8 cellular contexts compared by ENCODE assay signal in genomic region chr1:203607169-203607873, GRCh38. TPM values are rescaled to one million over a fixed set of nuclear protein-coding genes. Genes with fewer than 3 reads are reported as not detected.
DNase-seq lines count a peak whose midpoint lies in the region; ATAC-seq and TF ChIP-seq lines count a peak whose summit lies in the region.

No MANE protein-coding gene starts in this region.

- TF ChIP-seq POLR2A in HCT116 (IDR thresholded peaks at IDR 0.05; ENCODE audit: borderline replicate concordance, extremely low read depth, insufficient read depth, insufficient read length), result no peak
- no peak for TF ChIP-seq POLR2A in transverse colon (IDR thresholded peaks at IDR 0.05)

- BruUV-seq in HCT116 (replicated peaks; lab: Mats Ljungman, UMichigan), result no TSS peak

- H3K36me3 Mint-ChIP-seq in memory B cell, result peaks cover 2% of the 10 kb centered on the region

- H3K9me3 Mint-ChIP-seq in memory B cell, result no peaks in the 10 kb centered on the region

- TF ChIP-seq CTCF in HCT116 (IDR thresholded peaks at IDR 0.05 in 2 of 3, conservative IDR thresholded peaks at IDR 0.05 in 1 of 3; ENCODE audit: borderline replicate concordance in 1 of 3, insufficient read depth in 1 of 3, low read depth in 2 of 3, low read length in 2 of 3), result no peak
- TF ChIP-seq CTCF in transverse colon (IDR thresholded peaks at IDR 0.05), result no peak
- TF ChIP-seq CTCF in GM10248 (IDR thresholded peaks at IDR 0.05; ENCODE audit: control extremely low read depth, extremely low read depth, low read depth, missing control alignments), result no peak

- CTCF ChIA-PET in HCT116 (lab: Charles Lee) (no interaction called here), GM10248 (lab: Yijun Ruan, JAX) (interaction anchor here (1.1 to 1.4 kb wide), 3 partner anchors 10 to 94 kb away, joined by 3 to 5 read pairs (median 4); no protein-coding TSS in a partner anchor)

- H3K4me1 Mint-ChIP-seq in memory B cell, result peaks cover 5% of the 10 kb centered on the region

- H3K4me3 ChIP-seq in HCT116 (replicated peaks in 1 of 2; ENCODE audit: low read depth in 1 of 2, low read length in 2 of 2) (no peak overlapping the region), transverse colon (no peak overlapping the region)

- DNase-seq in HCT116 (ENCODE audit: low read depth, low spot score) (no peak), T follicular helper cell (ENCODE audit: low read depth) (peak; percentile 57), memory B cell (ENCODE audit: low spot score in 2 of 2) (no peak), transverse colon (peak; percentile 28), NCI-H1417 treated with DMSO at 0.1 percent for 48 hours (lab: John Stamatoyannopoulos, UW) (no peak), NCI-H1092 (lab: John Stamatoyannopoulos, UW) (no peak), GM10248 (ENCODE audit: extremely low spot score) (no peak)
- DNase-seq in activated naive CD8-positive, alpha-beta T cell treated with anti-CD3 and anti-CD28 coated beads, Interleukin-2, amount 50 U/mL, for 16 hours (ENCODE audit: low read depth, low spot score), result peak; percentile 14

- TF ChIP-seq RAD21 in HCT116 (IDR thresholded peaks at IDR 0.05; ENCODE audit: low read depth), result no peak

- no peaks in the 10 kb centered on the region for H3K79me2 ChIP-seq in HCT116 (ENCODE audit: insufficient read depth, low read length)

- H3K36me3 ChIP-seq in HCT116 (ENCODE audit: control insufficient read depth in 1 of 2, insufficient read depth in 2 of 2, low read length in 2 of 2), result no peaks in the 10 kb centered on the region
- H3K36me3 ChIP-seq in transverse colon, result no peaks in the 10 kb centered on the region

- no peak overlapping the region for H3K27ac ChIP-seq in HCT116 (ENCODE audit: low read depth, low read length)
- H3K27ac ChIP-seq in transverse colon, result peak overlapping the region; percentile 9 to 48 (median 34)

- WGBS in transverse colon (ENCODE audit: low coverage in 1 of 2), 2 donors, result 78 to 87% methylated on average over 3 to 8 of the region's 8 CpGs

- no peaks in the 10 kb centered on the region for H4K20me1 ChIP-seq in HCT116 (ENCODE audit: insufficient read depth)

- ATAC-seq in HCT116 (peak; percentile 49; the same call in 1 of the 2 replicates), memory B cell (ENCODE audit: low read depth) (peak; percentile 48)

- no peak overlapping the region for H3K4me3 Mint-ChIP-seq in memory B cell

- no peaks in the 10 kb centered on the region for H3K9me3 ChIP-seq in HCT116 (ENCODE audit: control insufficient read depth in 1 of 2, insufficient read depth in 1 of 2, low read depth in 1 of 2, low read length in 2 of 2)
- no peaks in the 10 kb centered on the region for H3K9me3 ChIP-seq in transverse colon

- intact Hi-C loops in HCT116 (cut with micrococcal nuclease), result loop anchor here (5.0 kb wide), 1 partner anchor 95 kb away; no protein-coding TSS in a partner anchor
- intact Hi-C loops in transverse colon (cut with DNase I; ENCODE audit: low total_unique reads), result no loop called here

- H3K4me2 ChIP-seq in HCT116 (ENCODE audit: low read length), result peak overlapping the region; percentile 36; the same call in 1 of the 2 replicates

- H3K9me2 ChIP-seq in HCT116 (ENCODE audit: insufficient read depth), result no peaks in the 10 kb centered on the region

- in situ Hi-C loops in transverse colon (cut with MboI; ENCODE audit: low pct_ligation_motif_present in 1 of 4, low pct_unique_long_range_greater_than_20kb in 1 of 4, low sequenced_read_pairs in 3 of 4), result no loop called here

- H3K4me1 ChIP-seq in HCT116 (ENCODE audit: control insufficient read depth in 1 of 2, insufficient read depth in 2 of 2, low read length in 2 of 2) (peaks cover 4 to 10% of the 10 kb centered on the region in 2 experiments; a peak in 3 of 4 replicates), transverse colon (peaks cover 3 to 10% (median 7%) of the 10 kb centered on the region in 4 donors)

- RAD21 ChIA-PET in HCT116 (lab: Charles Lee; ENCODE audit: low non-redundant PET in 1 of 2, low total read pairs in 2 of 2, uncharacterized antibody in 2 of 2, unreplicated experiment in 2 of 2), result no interaction called here

- H3K27ac Mint-ChIP-seq in memory B cell, result no peak overlapping the region

- peaks cover 1% of the 10 kb centered on the region for H3K27me3 Mint-ChIP-seq in memory B cell

- no peak overlapping the region for H2AFZ ChIP-seq in HCT116 (ENCODE audit: low read depth, low read length, poor library complexity, severe bottlenecking)

- H3K27me3 ChIP-seq in HCT116 (ENCODE audit: insufficient read depth, low read length) (no peaks in the 10 kb centered on the region), transverse colon (no peaks in the 10 kb centered on the region)

- H3K9ac ChIP-seq in HCT116 (ENCODE audit: low read length), result no peak overlapping the region

- no peak for TF ChIP-seq EP300 in transverse colon (IDR thresholded peaks at IDR 0.05; ENCODE audit: low read depth)

- POLR2A ChIA-PET in HCT116 (lab: Charles Lee) (no interaction called here), GM10248 (lab: Yijun Ruan, JAX) (no interaction called here)

TF ChIP-seq in HCT116, 20 proteins besides CTCF, POLR2A, EP300 and RAD21:
- TF ChIP-seq SIN3A (IDR thresholded peaks at IDR 0.05; ENCODE audit: low read depth) (no peak), ATF3 (IDR thresholded peaks at IDR 0.05) (no peak), EZH2 (IDR thresholded peaks at IDR 0.05) (no peak), MAX (IDR thresholded peaks at IDR 0.05) (no peak), JUND (IDR thresholded peaks at IDR 0.05) (no peak; the same call in 1 of the 2 replicates), ELF1 (IDR thresholded peaks at IDR 0.05; ENCODE audit: borderline replicate concordance, low read depth) (no peak), SRF (IDR thresholded peaks at IDR 0.05; ENCODE audit: low read depth) (no peak), EZH2phosphoT487 (IDR thresholded peaks at IDR 0.05; ENCODE audit: borderline replicate concordance) (no peak), EGR1 (IDR thresholded peaks at IDR 0.05; ENCODE audit: low read depth) (no peak), ZBTB33 (IDR thresholded peaks at IDR 0.05; ENCODE audit: extremely low read depth, insufficient replicate concordance, low read length) (no peak), POLR2AphosphoS5 (IDR thresholded peaks at IDR 0.05; ENCODE audit: low read depth, low read length) (no peak), CBX3 (IDR thresholded peaks at IDR 0.05; ENCODE audit: low read depth) (no peak)
TF ChIP-seq in HCT116: peak in this region for 0.

RNA-seq across cellular contexts. Expression of gene ATP2B4, which starts 19.3 kb away (rescaled TPM):
- total RNA-seq in HCT116 (2021; ENCODE audit: unreplicated experiment), result 37.1 TPM
- 22.3 and 25.3 TPM in 2 replicates for polyA plus RNA-seq in HCT116 (2012)
- total RNA-seq in transverse colon, result 100 to 1,000 TPM in 1 of 4 donors, 10 to 100 TPM in 3; 58.4 to 146 (median 79.6) TPM

Comparison
In these comparisons a context has a peak if more than half of its experiments do, and no peak if none do; other contexts are left out.
1. DNase-seq: peak in T follicular helper cell (single experiment), activated naive CD8-positive, alpha-beta T cell treated with anti-CD3 and anti-CD28 coated beads, Interleukin-2, amount 50 U/mL, for 16 hours (single experiment) and transverse colon (single experiment); none in HCT116 (single experiment), memory B cell (0 of 2), NCI-H1417 treated with DMSO at 0.1 percent for 48 hours (single experiment), NCI-H1092 (single experiment) and GM10248 (single experiment).